8 cellular contexts compared by ENCODE assay signal in genomic region chr21:34603002-34603709, GRCh38. TPM values are rescaled to one million over a fixed set of nuclear protein-coding genes. Genes with fewer than 3 reads are reported as not detected.
DNase-seq lines count a peak whose midpoint lies in the region; ATAC-seq, FAIRE-seq and TF ChIP-seq lines count a peak whose summit lies in the region.

No MANE protein-coding gene starts in this region.

- no peak for ATAC-seq in HG03139 (IDR thresholded peaks at IDR 0.05; ENCODE audit: unreplicated experiment)

- peak; percentile 78 for TF ChIP-seq CTCF in epithelial cell of proximal tubule (conservative IDR thresholded peaks at IDR 0.05; ENCODE audit: low read depth, low read length)

- peak; percentile 52 for FAIRE-seq in G401.6 (lab: Jason Lieb, UNC)

- DNase-seq in HT1080 (ENCODE audit: low read depth) (peak; percentile 67), NOMO-1 treated with dmso at 0.1 percent for 144 hours (lab: John Stamatoyannopoulos, UW; ENCODE audit: unreplicated experiment) (peak; percentile 63), epithelial cell of proximal tubule (ENCODE audit: low read depth) (no peak), myocyte (ENCODE audit: low read depth) (peak; percentile 73)
- peak; percentile 83 for DNase-seq in activated CD8-positive, alpha-beta memory T cell treated with anti-CD3 and anti-CD28 coated beads, Interleukin-2, amount 50 U/mL, for 48 hours
- DNase-seq in stimulated activated CD8-positive, alpha-beta memory T cell treated with anti-CD3 and anti-CD28 coated beads, Interleukin-7, amount 100 ng/mL, for 4 hours (ENCODE audit: low read depth in 2 of 2), result peak; percentile 30 to 33

- H3K4me3 ChIP-seq in epithelial cell of proximal tubule (ENCODE audit: low read depth, low read length), result no peak overlapping the region

RNA-seq across cellular contexts. Expression of gene RCAN1, which starts 11.8 kb away (rescaled TPM):
- total RNA-seq in HT1080 (2014; rRNA removed; shearing (Covaris generic)), result 16.6 and 16.8 TPM in 2 replicates
- 27.3 and 31.6 TPM in 2 replicates for polyA plus RNA-seq in HT1080 (2015; cell fraction: cytosol; rRNA removed)
- 24.3 and 24.4 TPM in 2 replicates for polyA plus RNA-seq in HT1080 (2015; cell fraction: nucleus; rRNA removed)
- 19.6 and 30.1 TPM in 2 replicates for total RNA-seq in epithelial cell of proximal tubule
- 23.8 and 40.2 TPM in 2 replicates for total RNA-seq in myocyte
- polyA plus RNA-seq in myocyte (2012), result 37.6 TPM
